ENCODE assay signal across 11 cellular contexts in the genomic region with DNA sequence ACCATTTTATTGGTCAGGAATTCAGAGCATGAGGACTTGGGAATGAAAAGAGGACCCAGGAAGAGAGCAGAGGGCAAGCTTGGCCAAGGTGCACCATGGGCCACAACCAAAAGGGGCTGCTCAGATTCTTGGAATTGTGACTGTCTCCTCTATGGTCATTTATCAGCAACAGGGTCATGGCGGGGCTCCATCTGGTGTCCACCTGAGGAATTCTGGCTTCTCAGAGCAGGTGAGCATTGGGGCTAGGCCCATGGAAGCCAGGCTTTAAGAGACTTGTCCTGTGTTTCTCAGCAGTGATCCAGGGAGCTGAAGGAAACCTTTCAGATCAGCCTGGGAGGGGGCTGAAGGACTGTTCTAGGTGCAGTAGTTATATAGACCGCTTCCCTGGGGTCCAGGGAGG. TPM values are rescaled to one million over a fixed set of nuclear protein-coding genes. Genes with fewer than 3 reads are reported as not detected.
DNase-seq lines count a peak whose midpoint lies in the region; ATAC-seq and TF ChIP-seq lines count a peak whose summit lies in the region.
"Had no signal": no experiment of that assay in that cellular context is flagged by ENCODE, and none has a peak within 500 bp of the region (broad histone marks: within the 10 kb centered on the region; RNA-seq: fewer than 3 reads in every experiment).

No MANE protein-coding gene starts in this region.

- CTCF ChIA-PET in activated naive CD4-positive, alpha-beta T cell treated with anti-CD3 and anti-CD28 coated beads, Interleukin-2, amount 10 ng/mL, durations not matched to agents 7 days and 5 days (lab: Charles Lee), result no interaction called here

- no peak for TF ChIP-seq POLR2A in heart left ventricle (IDR thresholded peaks at IDR 0.05)

- no peaks in the 10 kb centered on the region for H3K27me3 ChIP-seq in heart left ventricle
- no peaks in the 10 kb centered on the region for H3K27me3 ChIP-seq in SJSA1 (replicated peaks)
- H3K27me3 ChIP-seq in left lung, result peaks cover 0 to 10% of the 10 kb centered on the region in 2 donors
- no peaks in the 10 kb centered on the region for H3K27me3 ChIP-seq in upper lobe of right lung

- no peak for DNase-seq in heart left ventricle
- no peak for DNase-seq in left cardiac atrium
- no peak for DNase-seq in SJSA1 (ENCODE audit: low read depth in 1 of 2, low spot score in 2 of 2)
- DNase-seq in left lung, result no peak
- no peak for DNase-seq in upper lobe of right lung
- DNase-seq in activated CD8-positive, alpha-beta memory T cell treated with anti-CD3 and anti-CD28 coated beads for 24 hours, result no peak
- no peak for DNase-seq in activated naive CD4-positive, alpha-beta T cell treated with anti-CD3 and anti-CD28 coated beads, Interleukin-2, amount 10 ng/mL, durations not matched to agents 7 days and 5 days
- DNase-seq: activated CD4-positive, alpha-beta T cell treated with anti-CD3 and anti-CD28 coated beads for 4 hours; amygdala; kidney had no signal

- H3K36me3 ChIP-seq in heart left ventricle, result no peaks in the 10 kb centered on the region
- H3K36me3 ChIP-seq in SJSA1, result peaks cover 4% of the 10 kb centered on the region; the same call in 1 of the 2 replicates
- no peaks in the 10 kb centered on the region for H3K36me3 ChIP-seq in left lung
- no peaks in the 10 kb centered on the region for H3K36me3 ChIP-seq in upper lobe of right lung

- H3K9me3 Mint-ChIP-seq in activated naive CD4-positive, alpha-beta T cell treated with anti-CD3 and anti-CD28 coated beads, Interleukin-2, amount 10 ng/mL, durations not matched to agents 7 days and 5 days, result no peaks in the 10 kb centered on the region

- no peaks in the 10 kb centered on the region for H3K9me3 ChIP-seq in heart left ventricle
- H3K9me3 ChIP-seq in SJSA1 (replicated peaks), result no peaks in the 10 kb centered on the region
- no peaks in the 10 kb centered on the region for H3K9me3 ChIP-seq in left lung
- no peaks in the 10 kb centered on the region for H3K9me3 ChIP-seq in upper lobe of right lung

- H3K27ac ChIP-seq in heart left ventricle (peak overlapping the region in 10 of 12 donors; percentile 13 to 90 (median 57)), SJSA1 (peak overlapping the region; percentile 68), left lung (peak overlapping the region; percentile 34 to 67), upper lobe of right lung (peak overlapping the region; percentile 9)

- peaks cover 76% of the 10 kb centered on the region for H3K27me3 Mint-ChIP-seq in activated naive CD4-positive, alpha-beta T cell treated with anti-CD3 and anti-CD28 coated beads, Interleukin-2, amount 10 ng/mL, durations not matched to agents 7 days and 5 days

- no peak overlapping the region for H3K4me3 Mint-ChIP-seq in activated naive CD4-positive, alpha-beta T cell treated with anti-CD3 and anti-CD28 coated beads, Interleukin-2, amount 10 ng/mL, durations not matched to agents 7 days and 5 days

- TF ChIP-seq CTCF in heart left ventricle (IDR thresholded peaks at IDR 0.05), result no peak
- no peak for TF ChIP-seq CTCF in left lung (IDR thresholded peaks at IDR 0.05)
- no peak for TF ChIP-seq CTCF in upper lobe of right lung (IDR thresholded peaks at IDR 0.05)

- peaks cover 22% of the 10 kb centered on the region for H3K4me1 Mint-ChIP-seq in activated naive CD4-positive, alpha-beta T cell treated with anti-CD3 and anti-CD28 coated beads, Interleukin-2, amount 10 ng/mL, durations not matched to agents 7 days and 5 days

- 88 to 95% (median 93%) methylated on average over 2 of the region's 2 CpGs for WGBS in heart left ventricle, 4 donors

- H3K4me3 ChIP-seq in heart left ventricle (no peak overlapping the region), SJSA1 (no peak overlapping the region), left lung (no peak overlapping the region), upper lobe of right lung (no peak overlapping the region)

- H3K27ac Mint-ChIP-seq in activated naive CD4-positive, alpha-beta T cell treated with anti-CD3 and anti-CD28 coated beads, Interleukin-2, amount 10 ng/mL, durations not matched to agents 7 days and 5 days, result no peak overlapping the region

- no peak for ATAC-seq in heart left ventricle
- no peak for ATAC-seq in left cardiac atrium
- no peak for ATAC-seq in left lung
- no peak for ATAC-seq in upper lobe of right lung
- ATAC-seq in HG02870 (IDR thresholded peaks at IDR 0.05; ENCODE audit: unreplicated experiment), result no peak

- no peaks in the 10 kb centered on the region for H3K36me3 Mint-ChIP-seq in activated naive CD4-positive, alpha-beta T cell treated with anti-CD3 and anti-CD28 coated beads, Interleukin-2, amount 10 ng/mL, durations not matched to agents 7 days and 5 days

- H3K4me1 ChIP-seq in heart left ventricle (peaks cover 0 to 62% (median 21%) of the 10 kb centered on the region in 12 donors), SJSA1 (replicated peaks) (peaks cover 37% of the 10 kb centered on the region), left lung (peaks cover 21 to 68% of the 10 kb centered on the region in 2 donors), upper lobe of right lung (peaks cover 33% of the 10 kb centered on the region)

- intact Hi-C loops in heart left ventricle (cut with DNase I) (loop anchor here in 2 of 10 donors (5.0 kb wide), 1 partner anchor 54 kb away; no protein-coding TSS in a partner anchor), left cardiac atrium (cut with DNase I) (no loop called here), left lung (cut with DNase I) (no loop called here), upper lobe of right lung (cut with DNase I) (no loop called here)

RNA-seq across cellular contexts. Expression of a gene that starts 2.6 kb away (rescaled TPM):
- 10 to 100 TPM in 8 of 9 donors, 1 to 10 TPM in 1; 9.7 to 37.0 (median 14.6) TPM for total RNA-seq in heart left ventricle
- 1 to 10 TPM; 8.6 to 8.7 TPM for polyA plus RNA-seq in heart left ventricle
- 10 to 100 TPM; 19.1 to 19.9 TPM for total RNA-seq in left cardiac atrium
- total RNA-seq in SJSA1 (2014; rRNA removed; shearing (Covaris generic)), result 0.38 and 0.55 TPM in 2 replicates
- total RNA-seq in left lung, result 10 to 100 TPM; 25.7 to 54.8 TPM
- total RNA-seq in upper lobe of right lung, result 56.0 TPM

Comparison
In these comparisons a context has a peak if more than half of its experiments do, and no peak if none do; other contexts are left out.
1. H3K27ac ChIP-seq: peak in every context shown above with its lines; median percentile 68 in SJSA1; 57 in heart left ventricle; 50 in left lung; 9 in upper lobe of right lung.